21 cellular contexts compared by ENCODE assay signal in the genomic region with DNA sequence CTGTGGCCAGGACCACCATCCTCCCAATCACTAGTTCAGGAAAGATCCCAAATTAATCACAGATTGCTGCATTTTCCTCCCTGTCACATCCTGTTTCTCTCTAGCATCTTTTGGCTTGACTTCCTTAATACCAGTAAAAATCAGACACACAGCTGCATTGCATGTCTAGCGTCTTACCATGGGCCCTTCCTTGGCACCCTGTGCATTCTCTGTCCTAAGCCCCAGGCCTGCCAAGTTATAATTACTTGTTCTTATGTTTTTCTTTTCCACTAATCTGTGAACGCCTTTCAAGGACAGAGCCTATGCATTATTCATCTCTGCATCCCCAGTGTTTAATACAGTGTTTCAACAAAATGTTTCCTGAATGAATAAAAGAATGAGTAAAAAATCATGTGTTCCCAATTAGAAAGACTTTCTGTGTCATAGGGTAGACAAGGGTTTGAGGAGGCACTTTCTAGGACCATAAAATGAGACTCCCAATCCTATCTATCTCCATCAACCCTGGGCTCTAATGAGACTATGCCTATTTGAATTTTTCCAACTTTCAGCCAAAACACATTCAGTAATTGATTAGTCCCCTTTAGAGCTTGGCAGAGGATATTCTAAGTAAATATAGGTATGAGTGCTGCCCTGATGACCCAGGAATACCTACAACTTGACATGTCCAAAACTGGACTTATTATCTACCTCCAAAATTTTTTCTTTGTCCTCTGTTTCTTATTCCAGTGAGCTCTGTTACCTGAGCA. TPM values are rescaled to one million over a fixed set of nuclear protein-coding genes. Genes with fewer than 3 reads are reported as not detected.
DNase-seq lines count a peak whose midpoint lies in the region; ATAC-seq and TF ChIP-seq lines count a peak whose summit lies in the region.
"Had no signal": no experiment of that assay in that cellular context is flagged by ENCODE, and none has a peak within 500 bp of the region (broad histone marks: within the 10 kb centered on the region; RNA-seq: fewer than 3 reads in every experiment).

No MANE protein-coding gene starts in this region.

- intact Hi-C loops in OCI-LY7 (cut with micrococcal nuclease; ENCODE audit: unreplicated experiment) = loop anchor here (2.0 kb wide), 1 partner anchor 39 kb away; a partner anchor contains a TSS
- intact Hi-C loops in MCF 10A (cut with micrococcal nuclease) = no loop called here

- no peak overlapping the region for H2AFZ ChIP-seq in OCI-LY7 (ENCODE audit: low read length)

- no peaks in the 10 kb centered on the region for H3K27me3 Mint-ChIP-seq in stimulated activated memory B cell treated with anti-CD40 and anti-IgM and Interleukin-4, amounts not matched to agents 10 μg/mL and 1 μg/mL and 100 μg/mL, for 72 hours
- no peaks in the 10 kb centered on the region for H3K27me3 Mint-ChIP-seq in MCF 10A (ENCODE audit: insufficient read depth, unreplicated experiment)
- no peaks in the 10 kb centered on the region for H3K27me3 Mint-ChIP-seq in activated CD8-positive, alpha-beta T cell treated with anti-CD3 and anti-CD28 coated beads, Interleukin-2, amount 10 ng/mL, durations not matched to agents 7 days and 5 days (ENCODE audit: low read depth)
- H3K27me3 Mint-ChIP-seq: activated B cell treated with CpG ODN at 0.5 μM for 24 hours; activated CD8-positive, alpha-beta memory T cell treated with anti-CD3 and anti-CD28 coated beads, Interleukin-2, amount 10 ng/mL, durations not matched to agents 7 days and 5 days; CD4-positive, CD25-positive, alpha-beta regulatory T cell had no signal

- DNase-seq in GM03348 (ENCODE audit: low spot score) (peak; percentile 69), OCI-LY7 (ENCODE audit: low spot score) (peak; percentile 2), fibroblast of pulmonary artery (ENCODE audit: low read depth) (peak; percentile 51), MCF 10A (ENCODE audit: unreplicated experiment) (no peak), cortex of kidney (lab: John Stamatoyannopoulos, UW) (no peak)
- no peak for DNase-seq in activated CD8-positive, alpha-beta T cell treated with anti-CD3 and anti-CD28 coated beads, Interleukin-2, amount 10 ng/mL, durations not matched to agents 7 days and 5 days
- DNase-seq: activated B cell treated with CpG ODN at 0.5 μM for 24 hours; activated CD8-positive, alpha-beta memory T cell treated with anti-CD3 and anti-CD28 coated beads, Interleukin-2, amount 10 ng/mL, durations not matched to agents 7 days and 5 days; amniotic stem cell; CD4-positive, CD25-positive, alpha-beta regulatory T cell; colonic mucosa; KG1; NCI-H1417; SHP77 treated with DMSO at 0.1 percent for 48 hours; small intestine; T-helper 2 cell; trophoblast cell had no signal

- CTCF ChIA-PET in OCI-LY7 (lab: Charles Lee; ENCODE audit: unreplicated experiment) = no interaction called here
- CTCF ChIA-PET in MCF 10A (lab: Yijun Ruan, JAX) = interaction anchor here (0.5 kb wide), 1 partner anchor 1129 kb away, joined by 3 read pairs; no protein-coding TSS in a partner anchor
- CTCF ChIA-PET in activated CD8-positive, alpha-beta T cell treated with anti-CD3 and anti-CD28 coated beads, Interleukin-2, amount 10 ng/mL, durations not matched to agents 7 days and 5 days (lab: Charles Lee) = no interaction called here

- peaks cover 26% of the 10 kb centered on the region for H3K4me1 ChIP-seq in OCI-LY7 (ENCODE audit: insufficient read depth, low read length, poor library complexity, severe bottlenecking)
- H3K4me1 ChIP-seq: colonic mucosa had no signal

- no peaks in the 10 kb centered on the region for H3K9me3 ChIP-seq in OCI-LY7 (ENCODE audit: low read length)
- H3K9me3 ChIP-seq: colonic mucosa had no signal

- TF ChIP-seq CTCF in OCI-LY7 (conservative IDR thresholded peaks at IDR 0.05; ENCODE audit: low read length) (no peak), fibroblast of pulmonary artery (IDR thresholded peaks at IDR 0.05; ENCODE audit: low read length, missing control alignments) (no peak), MCF 10A (IDR thresholded peaks at IDR 0.05; ENCODE audit: unreplicated experiment) (no peak)

- POLR2A ChIA-PET in OCI-LY7 (lab: Charles Lee) (interaction anchor here (0.6 to 1.6 kb wide), 3 partner anchors 11 to 912 kb away, joined by 3 to 4 read pairs (median 4); no protein-coding TSS in a partner anchor), MCF 10A (lab: Yijun Ruan, JAX) (interaction anchor here (0.7 kb wide), 2 partner anchors 322 to 602 kb away, joined by 3 read pairs; no protein-coding TSS in a partner anchor)
- POLR2A ChIA-PET in activated CD8-positive, alpha-beta T cell treated with anti-CD3 and anti-CD28 coated beads, Interleukin-2, amount 10 ng/mL, durations not matched to agents 7 days and 5 days (lab: Charles Lee) = no interaction called here

- H3K36me3 ChIP-seq in OCI-LY7 (ENCODE audit: insufficient read depth, low read length) = no peaks in the 10 kb centered on the region
- H3K36me3 ChIP-seq: colonic mucosa had no signal

- no peak overlapping the region for H3K27ac ChIP-seq in OCI-LY7 (ENCODE audit: low read depth, low read length, poor library complexity, severe bottlenecking)
- H3K27ac ChIP-seq: colonic mucosa, HL-60 had no signal

- BruUV-seq in OCI-LY7 (replicated peaks; lab: Mats Ljungman, UMichigan) (no TSS peak), MCF 10A (replicated peaks; lab: Mats Ljungman, UMichigan) (no TSS peak)

- H3K4me3 Mint-ChIP-seq in stimulated activated memory B cell treated with anti-CD40 and anti-IgM and Interleukin-4, amounts not matched to agents 10 μg/mL and 1 μg/mL and 100 μg/mL, for 72 hours = no peak overlapping the region
- H3K4me3 Mint-ChIP-seq in MCF 10A (ENCODE audit: unreplicated experiment) = no peak overlapping the region
- no peak overlapping the region for H3K4me3 Mint-ChIP-seq in activated CD8-positive, alpha-beta T cell treated with anti-CD3 and anti-CD28 coated beads, Interleukin-2, amount 10 ng/mL, durations not matched to agents 7 days and 5 days
- H3K4me3 Mint-ChIP-seq: activated B cell treated with CpG ODN at 0.5 μM for 24 hours; activated CD8-positive, alpha-beta memory T cell treated with anti-CD3 and anti-CD28 coated beads, Interleukin-2, amount 10 ng/mL, durations not matched to agents 7 days and 5 days; CD4-positive, CD25-positive, alpha-beta regulatory T cell had no signal

- no peak overlapping the region for H3K27ac Mint-ChIP-seq in stimulated activated memory B cell treated with anti-CD40 and anti-IgM and Interleukin-4, amounts not matched to agents 10 μg/mL and 1 μg/mL and 100 μg/mL, for 72 hours
- no peak overlapping the region for H3K27ac Mint-ChIP-seq in MCF 10A (ENCODE audit: low read depth, unreplicated experiment)
- no peak overlapping the region for H3K27ac Mint-ChIP-seq in activated CD8-positive, alpha-beta T cell treated with anti-CD3 and anti-CD28 coated beads, Interleukin-2, amount 10 ng/mL, durations not matched to agents 7 days and 5 days
- H3K27ac Mint-ChIP-seq: activated B cell treated with CpG ODN at 0.5 μM for 24 hours; activated CD8-positive, alpha-beta memory T cell treated with anti-CD3 and anti-CD28 coated beads, Interleukin-2, amount 10 ng/mL, durations not matched to agents 7 days and 5 days; CD4-positive, CD25-positive, alpha-beta regulatory T cell had no signal

- no peaks in the 10 kb centered on the region for H4K20me1 ChIP-seq in OCI-LY7 (ENCODE audit: insufficient read depth, low read length)

- peaks cover 5% of the 10 kb centered on the region for H3K9me3 Mint-ChIP-seq in stimulated activated memory B cell treated with anti-CD40 and anti-IgM and Interleukin-4, amounts not matched to agents 10 μg/mL and 1 μg/mL and 100 μg/mL, for 72 hours
- no peaks in the 10 kb centered on the region for H3K9me3 Mint-ChIP-seq in MCF 10A (ENCODE audit: unreplicated experiment)
- H3K9me3 Mint-ChIP-seq in activated CD8-positive, alpha-beta T cell treated with anti-CD3 and anti-CD28 coated beads, Interleukin-2, amount 10 ng/mL, durations not matched to agents 7 days and 5 days (ENCODE audit: insufficient read depth) = no peaks in the 10 kb centered on the region
- H3K9me3 Mint-ChIP-seq: CD4-positive, CD25-positive, alpha-beta regulatory T cell had no signal

- peaks cover 5% of the 10 kb centered on the region for H3K36me3 Mint-ChIP-seq in stimulated activated memory B cell treated with anti-CD40 and anti-IgM and Interleukin-4, amounts not matched to agents 10 μg/mL and 1 μg/mL and 100 μg/mL, for 72 hours
- H3K36me3 Mint-ChIP-seq in MCF 10A (ENCODE audit: insufficient read depth, unreplicated experiment) = no peaks in the 10 kb centered on the region
- H3K36me3 Mint-ChIP-seq in activated CD8-positive, alpha-beta T cell treated with anti-CD3 and anti-CD28 coated beads, Interleukin-2, amount 10 ng/mL, durations not matched to agents 7 days and 5 days (ENCODE audit: low read depth) = no peaks in the 10 kb centered on the region

- peak overlapping the region; percentile 16; the same call in 1 of the 2 replicates for H3K4me2 ChIP-seq in OCI-LY7 (ENCODE audit: low read length)

- no peaks in the 10 kb centered on the region for H3K79me2 ChIP-seq in OCI-LY7 (ENCODE audit: insufficient read depth, low read depth, low read length)

- H3K4me1 Mint-ChIP-seq in stimulated activated memory B cell treated with anti-CD40 and anti-IgM and Interleukin-4, amounts not matched to agents 10 μg/mL and 1 μg/mL and 100 μg/mL, for 72 hours = no peaks in the 10 kb centered on the region
- H3K4me1 Mint-ChIP-seq in MCF 10A (ENCODE audit: insufficient read depth, unreplicated experiment) = no peaks in the 10 kb centered on the region
- H3K4me1 Mint-ChIP-seq in activated CD8-positive, alpha-beta T cell treated with anti-CD3 and anti-CD28 coated beads, Interleukin-2, amount 10 ng/mL, durations not matched to agents 7 days and 5 days (ENCODE audit: low read depth) = peaks cover 2% of the 10 kb centered on the region
- H3K4me1 Mint-ChIP-seq: CD4-positive, CD25-positive, alpha-beta regulatory T cell had no signal

- no peak overlapping the region for H3K4me3 ChIP-seq in OCI-LY7 (ENCODE audit: low read depth, low read length, poor library complexity, severe bottlenecking)
- H3K4me3 ChIP-seq in fibroblast of pulmonary artery (replicated peaks; ENCODE audit: low read depth, low read length) = no peak overlapping the region
- H3K4me3 ChIP-seq: colonic mucosa had no signal

- peak; percentile 16 for ATAC-seq in stimulated activated memory B cell treated with anti-CD40 and anti-IgM and Interleukin-4, amounts not matched to agents 10 μg/mL and 1 μg/mL and 100 μg/mL, for 72 hours
- no peak for ATAC-seq in activated CD8-positive, alpha-beta T cell treated with anti-CD3 and anti-CD28 coated beads, Interleukin-2, amount 10 ng/mL, durations not matched to agents 7 days and 5 days
- no peak for ATAC-seq in GM21717 (IDR thresholded peaks at IDR 0.05; ENCODE audit: unreplicated experiment)
- ATAC-seq: activated CD8-positive, alpha-beta memory T cell treated with anti-CD3 and anti-CD28 coated beads, Interleukin-2, amount 10 ng/mL, durations not matched to agents 7 days and 5 days had no signal

- H3K9me2 ChIP-seq in OCI-LY7 (ENCODE audit: insufficient read depth, low read length) = no peaks in the 10 kb centered on the region

RNA-seq across cellular contexts. Expression of a gene that starts 10.3 kb away (rescaled TPM):
- not detected in 2 replicates for total RNA-seq in OCI-LY7 (2014; rRNA removed; shearing (Covaris generic))
- total RNA-seq in OCI-LY7 (2022) = not detected in 2 replicates
- not detected in 2 replicates for total RNA-seq in MCF 10A (2022)
- not detected for total RNA-seq in activated CD8-positive, alpha-beta T cell treated with anti-CD3 and anti-CD28 coated beads, Interleukin-2, amount 10 ng/mL, durations not matched to agents 7 days and 5 days
- total RNA-seq: activated B cell treated with CpG ODN at 0.5 μM for 24 hours; activated CD8-positive, alpha-beta memory T cell treated with anti-CD3 and anti-CD28 coated beads, Interleukin-2, amount 10 ng/mL, durations not matched to agents 7 days and 5 days; CD4-positive, CD25-positive, alpha-beta regulatory T cell; colonic mucosa; omental fat pad had no signal

RNA-seq across cellular contexts. Expression of a gene that starts 39.2 kb away (rescaled TPM):
- total RNA-seq in OCI-LY7 (2014; rRNA removed; shearing (Covaris generic)) = 25.2 and 27.5 TPM in 2 replicates
- total RNA-seq in OCI-LY7 (2022) (20.6 and 24.0 TPM in 2 replicates), MCF 10A (2022) (14.5 and 19.2 TPM in 2 replicates)
- 10 to 100 TPM; 14.6 to 15.7 TPM for total RNA-seq in activated CD8-positive, alpha-beta T cell treated with anti-CD3 and anti-CD28 coated beads, Interleukin-2, amount 10 ng/mL, durations not matched to agents 7 days and 5 days

Comparison
In these comparisons a context has a peak if more than half of its experiments do, and no peak if none do; other contexts are left out.
1. DNase-seq: peak in GM03348 (single experiment), OCI-LY7 (single experiment) and fibroblast of pulmonary artery (single experiment); none in MCF 10A (single experiment), activated CD8-positive, alpha-beta T cell treated with anti-CD3 and anti-CD28 coated beads, Interleukin-2, amount 10 ng/mL, durations not matched to agents 7 days and 5 days (single experiment) and cortex of kidney (single experiment).